In genomic region chr1:184287001-184287400, GRCh38 we compare ENCODE assay signal across 28 cellular contexts.
DNase-seq lines count a peak whose midpoint lies in the region; ATAC-seq and TF ChIP-seq lines count a peak whose summit lies in the region.
"Had no signal": no experiment of that assay in that cellular context is flagged by ENCODE, and none has a peak within 500 bp of the region (broad histone marks: within the 10 kb centered on the region; RNA-seq: fewer than 3 reads in every experiment).

No MANE protein-coding gene starts in this region.

- H3K27me3 ChIP-seq in mammary epithelial cell (ENCODE audit: insufficient read depth, low read length): no peaks in the 10 kb centered on the region
- H3K27me3 ChIP-seq in gastrocnemius medialis: no peaks in the 10 kb centered on the region
- H3K27me3 ChIP-seq: dorsolateral prefrontal cortex had no signal

- CTCF ChIA-PET in mammary epithelial cell (lab: Charles Lee; ENCODE audit: low non-redundant PET): no interaction called here

- TF ChIP-seq CTCF in mammary epithelial cell (conservative IDR thresholded peaks at IDR 0.05 in 1 of 2, IDR thresholded peaks at IDR 0.05 in 1 of 2; ENCODE audit: extremely low read depth in 1 of 2, insufficient read depth in 1 of 2, low read depth in 1 of 2, low read length in 2 of 2) (no peak), gastrocnemius medialis (IDR thresholded peaks at IDR 0.05 in 4 of 5, conservative IDR thresholded peaks at IDR 0.05 in 1 of 5) (no peak), GM10266 (IDR thresholded peaks at IDR 0.05; ENCODE audit: control insufficient read depth, insufficient read depth, low read depth, missing control alignments) (no peak)

- H3K27ac ChIP-seq in mammary epithelial cell (ENCODE audit: insufficient read depth, low read depth, low read length) (no peak overlapping the region), gastrocnemius medialis (peak overlapping the region in 1 of 4 donors; percentile 72)
- H3K27ac ChIP-seq: dorsolateral prefrontal cortex had no signal

- WGBS in mammary epithelial cell (ENCODE audit: low coverage, missing lambda C conversion rate): 69% methylated on average over 7 of the region's 8 CpGs

- H3K9me3 ChIP-seq in mammary epithelial cell (replicated peaks; ENCODE audit: insufficient read depth, low read length) (no peaks in the 10 kb centered on the region), gastrocnemius medialis (no peaks in the 10 kb centered on the region)

- H3K4me1 ChIP-seq in mammary epithelial cell (ENCODE audit: insufficient read depth, low read length): peaks cover 13% of the 10 kb centered on the region
- peaks cover 30 to 33% of the 10 kb centered on the region in 2 donors for H3K4me1 ChIP-seq in gastrocnemius medialis
- H3K4me1 ChIP-seq: Caco-2 had no signal

- in situ Hi-C loops in mammary epithelial cell (cut with MboI; ENCODE audit: low sequenced_read_pairs in 2 of 2): no loop called here
- in situ Hi-C loops in gastrocnemius medialis (cut with MboI; ENCODE audit: low sequenced_read_pairs in 4 of 4): no loop called here

- H3K36me3 ChIP-seq in mammary epithelial cell (ENCODE audit: insufficient read depth, low read length) (no peaks in the 10 kb centered on the region), gastrocnemius medialis (no peaks in the 10 kb centered on the region)

- no peak overlapping the region for H2AFZ ChIP-seq in mammary epithelial cell (ENCODE audit: low read depth, low read length)

- no TSS peak for BruUV-seq in mammary epithelial cell (replicated peaks; lab: Mats Ljungman, UMichigan)

- no peak for TF ChIP-seq POLR2A in gastrocnemius medialis (IDR thresholded peaks at IDR 0.05)

- DNase-seq in NCI-H1105 (lab: John Stamatoyannopoulos, UW) (peak; percentile 7), NCI-H1105 treated with DMSO at 0.1 percent for 48 hours (lab: John Stamatoyannopoulos, UW) (no peak), NCI-H345 treated with DMSO at 0.1 percent for 48 hours (lab: John Stamatoyannopoulos, UW; ENCODE audit: unreplicated experiment) (peak; percentile 4), mammary epithelial cell (peak; percentile 12), gastrocnemius medialis (peak in 1 of 2 donors; percentile 75), GM10266 (ENCODE audit: extremely low spot score) (no peak)
- DNase-seq: 8988T; activated CD8-positive, alpha-beta T cell treated with anti-CD3 and anti-CD28 coated beads, Interleukin-2, amount 10 ng/mL, durations not matched to agents 7 days and 5 days; activated naive CD4-positive, alpha-beta T cell treated with Interleukin-2 at 50 U/mL for 16 hours; activated T-cell treated with anti-CD3 and anti-CD28 coated beads, Interleukin-2, amount 50 U/mL, for 24 hours; amygdala; Caco-2; central memory CD4-positive, alpha-beta T cell; dorsolateral prefrontal cortex; EL; foreskin fibroblast; hypothalamus; islet precursor cell; KG1; NCI-H1092; NCI-H526 treated with DMSO at 0.1 percent for 48 hours; nucleus accumbens; stimulated activated CD4-positive, alpha-beta T cell treated with anti-CD3 and anti-CD28 coated beads, Interleukin-12 subunit alpha, Interleukin-12 subunit beta, amount 100 ng/mL, for 4 hours had no signal

- H3K4me2 ChIP-seq in mammary epithelial cell (ENCODE audit: insufficient read depth, low read depth, low read length): no peak overlapping the region

- H3K79me2 ChIP-seq in mammary epithelial cell (ENCODE audit: insufficient read depth, low read length): no peaks in the 10 kb centered on the region

- H3K9ac ChIP-seq in mammary epithelial cell (ENCODE audit: insufficient read depth, low read length): no peak overlapping the region

- intact Hi-C loops in mammary epithelial cell (cut with micrococcal nuclease): no loop called here
- intact Hi-C loops in gastrocnemius medialis (cut with DNase I; ENCODE audit: low total_unique reads): no loop called here

- no peaks in the 10 kb centered on the region for H4K20me1 ChIP-seq in mammary epithelial cell (ENCODE audit: insufficient read depth, low read length)

- no peak overlapping the region for H3K4me3 ChIP-seq in mammary epithelial cell (replicated peaks in 1 of 3; ENCODE audit: insufficient read depth in 1 of 3, low read depth in 2 of 3, low read length in 3 of 3)
- H3K4me3 ChIP-seq in gastrocnemius medialis: no peak overlapping the region
- H3K4me3 ChIP-seq: dorsolateral prefrontal cortex, lung had no signal

- dilution Hi-C loops in mammary epithelial cell (cut with HindIII; ENCODE audit: low sequenced_read_pairs): no loop called here

- ATAC-seq in gastrocnemius medialis (peak; percentile 25 to 69), GM21447 (IDR thresholded peaks at IDR 0.05; ENCODE audit: unreplicated experiment) (no peak), HG02759 (IDR thresholded peaks at IDR 0.05; ENCODE audit: unreplicated experiment) (no peak)
- ATAC-seq: activated CD8-positive, alpha-beta T cell treated with anti-CD3 and anti-CD28 coated beads, Interleukin-2, amount 10 ng/mL, durations not matched to agents 7 days and 5 days; Panc1; WTC11 had no signal

Comparison
In these comparisons a context has a peak if more than half of its experiments do, and no peak if none do; other contexts are left out.
1. DNase-seq: peak in NCI-H1105 (single experiment), NCI-H345 treated with DMSO at 0.1 percent for 48 hours (single experiment) and mammary epithelial cell (single experiment); none in NCI-H1105 treated with DMSO at 0.1 percent for 48 hours (single experiment) and GM10266 (single experiment).
2. ATAC-seq: peak in gastrocnemius medialis (2 of 2); none in GM21447 (single experiment) and HG02759 (single experiment).